Comparison of ENCODE assay signal across 12 cellular contexts in genomic region chr6:134171517-134171916, GRCh38.
DNase-seq lines count a peak whose midpoint lies in the region; ATAC-seq and TF ChIP-seq lines count a peak whose summit lies in the region.
"Had no signal": no experiment of that assay in that cellular context is flagged by ENCODE, and none has a peak within 500 bp of the region (broad histone marks: within the 10 kb centered on the region; RNA-seq: fewer than 3 reads in every experiment).

No MANE protein-coding gene starts in this region.

- in situ Hi-C loops in mammary epithelial cell (cut with MboI; ENCODE audit: low sequenced_read_pairs in 2 of 2): loop anchor here in 1 of 2 donors (5.0 to 10.0 kb wide), 3 partner anchors 343 to 713 kb away; no protein-coding TSS in a partner anchor

- BruUV-seq in mammary epithelial cell (replicated peaks; lab: Mats Ljungman, UMichigan): no TSS peak

- H4K20me1 ChIP-seq in mammary epithelial cell (ENCODE audit: insufficient read depth, low read length): peaks cover 4% of the 10 kb centered on the region

- H2AFZ ChIP-seq in mammary epithelial cell (ENCODE audit: low read depth, low read length) (no peak overlapping the region), mesenchymal stem cell (ENCODE audit: low read depth, low read length) (no peak overlapping the region)

- H2BK5ac ChIP-seq in mesenchymal stem cell (ENCODE audit: low read depth, low read length, poor library complexity, severe bottlenecking): no peak overlapping the region

- H3K36me3 ChIP-seq in mammary epithelial cell (ENCODE audit: insufficient read depth, low read length) (peaks cover 50% of the 10 kb centered on the region), mesenchymal stem cell (ENCODE audit: control insufficient read depth in 1 of 2, insufficient read depth in 2 of 2, low read depth in 1 of 2, low read length in 2 of 2) (peaks cover 28 to 61% of the 10 kb centered on the region in 2 experiments), thyroid gland (peaks cover 62 to 63% of the 10 kb centered on the region in 2 donors)
- peaks cover 33% of the 10 kb centered on the region for H3K36me3 ChIP-seq in CD8-positive, alpha-beta memory T cell (ENCODE audit: insufficient read depth, low read length)

- DNase-seq in activated naive CD4-positive, alpha-beta T cell (lab: John Stamatoyannopoulos, UW): no peak
- peak; percentile 41 for DNase-seq in mammary epithelial cell
- DNase-seq in mesenchymal stem cell: no peak
- no peak for DNase-seq in thyroid gland
- no peak for DNase-seq in amniotic stem cell (lab: John Stamatoyannopoulos, UW)
- no peak for DNase-seq in CD8-positive, alpha-beta memory T cell
- DNase-seq: activated CD8-positive, alpha-beta memory T cell treated with anti-CD3 and anti-CD28 coated beads for 24 hours; stimulated activated naive CD4-positive, alpha-beta T cell had no signal

- POLR2A ChIA-PET in CD8-positive, alpha-beta memory T cell (lab: Charles Lee): no interaction called here

- H3K4ac ChIP-seq in mesenchymal stem cell (ENCODE audit: low read depth in 1 of 2, low read length in 2 of 2): no peak overlapping the region

- TF ChIP-seq POLR2A in thyroid gland (IDR thresholded peaks at IDR 0.05): no peak

- peak overlapping the region in 1 of 2 experiments; percentile 9 for H3K14ac ChIP-seq in mesenchymal stem cell (ENCODE audit: low read length in 2 of 2)

- no peaks in the 10 kb centered on the region for H3K27me3 ChIP-seq in mammary epithelial cell (ENCODE audit: insufficient read depth, low read length)
- H3K27me3 ChIP-seq in mesenchymal stem cell (ENCODE audit: control insufficient read depth in 1 of 2, insufficient read depth in 1 of 2, low read length in 2 of 2): no peaks in the 10 kb centered on the region
- no peaks in the 10 kb centered on the region for H3K27me3 ChIP-seq in thyroid gland
- no peaks in the 10 kb centered on the region for H3K27me3 ChIP-seq in CD8-positive, alpha-beta memory T cell (ENCODE audit: insufficient read depth, low read length, poor library complexity, severe bottlenecking)
- H3K27me3 ChIP-seq: gastroesophageal sphincter had no signal

- H3K27ac Mint-ChIP-seq in activated naive CD4-positive, alpha-beta T cell treated with anti-CD3 and anti-CD28 coated beads, Interleukin-2, amount 50 U/mL, for 24 hours: no peak overlapping the region
- H3K27ac Mint-ChIP-seq in CD8-positive, alpha-beta memory T cell: peak overlapping the region in 2 of 8 donors; percentile 26 to 33

- dilution Hi-C loops in mammary epithelial cell (cut with HindIII; ENCODE audit: low sequenced_read_pairs): loop anchor here (25.0 kb wide), 1 partner anchor 366 kb away; no protein-coding TSS in a partner anchor

- no peak overlapping the region for H2BK15ac ChIP-seq in mesenchymal stem cell (ENCODE audit: low read depth, poor library complexity, severe bottlenecking)

- no peak for TF ChIP-seq CTCF in mammary epithelial cell (conservative IDR thresholded peaks at IDR 0.05 in 1 of 2, IDR thresholded peaks at IDR 0.05 in 1 of 2; ENCODE audit: extremely low read depth in 1 of 2, insufficient read depth in 1 of 2, low read depth in 1 of 2, low read length in 2 of 2)
- TF ChIP-seq CTCF in thyroid gland (IDR thresholded peaks at IDR 0.05): no peak

- peaks cover 55% of the 10 kb centered on the region for H3K4me1 Mint-ChIP-seq in activated naive CD4-positive, alpha-beta T cell treated with anti-CD3 and anti-CD28 coated beads, Interleukin-2, amount 50 U/mL, for 24 hours
- H3K4me1 Mint-ChIP-seq in CD8-positive, alpha-beta memory T cell: peaks cover 39 to 53% (median 50%) of the 10 kb centered on the region in 3 donors

- no peak overlapping the region for H4K91ac ChIP-seq in mesenchymal stem cell (ENCODE audit: low read length)

- WGBS in mammary epithelial cell (ENCODE audit: low coverage, missing lambda C conversion rate): 15% methylated on average over 5 of the region's 5 CpGs
- WGBS in mesenchymal stem cell: over 99% methylated on average over 5 of the region's 5 CpGs
- 81 to 90% methylated on average over 5 of the region's 5 CpGs for WGBS in thyroid gland, 2 donors

- CTCF ChIA-PET in mammary epithelial cell (lab: Charles Lee; ENCODE audit: low non-redundant PET): no interaction called here
- CTCF ChIA-PET in CD8-positive, alpha-beta memory T cell (lab: Charles Lee): interaction anchor here (3.6 kb wide), 1 partner anchor 470 kb away, joined by 31 read pairs; no protein-coding TSS in a partner anchor

- no peak for ATAC-seq in GM21786 (IDR thresholded peaks at IDR 0.05; ENCODE audit: unreplicated experiment)
- ATAC-seq: gastroesophageal sphincter had no signal

- H3K79me2 ChIP-seq in mammary epithelial cell (ENCODE audit: insufficient read depth, low read length): peaks cover 52% of the 10 kb centered on the region

- H3K18ac ChIP-seq in mesenchymal stem cell (ENCODE audit: low read depth in 1 of 2, low read length in 2 of 2): no peak overlapping the region

- H3K4me3 Mint-ChIP-seq in activated naive CD4-positive, alpha-beta T cell treated with anti-CD3 and anti-CD28 coated beads, Interleukin-2, amount 50 U/mL, for 24 hours: peak overlapping the region; percentile 96
- peak overlapping the region in 1 of 7 donors; percentile 12 for H3K4me3 Mint-ChIP-seq in CD8-positive, alpha-beta memory T cell

- H3K4me2 ChIP-seq in mammary epithelial cell (ENCODE audit: insufficient read depth, low read depth, low read length): peak overlapping the region; percentile 85
- H3K4me2 ChIP-seq in mesenchymal stem cell (ENCODE audit: low read length, poor library complexity, severe bottlenecking): peak overlapping the region; percentile 75

- no peaks in the 10 kb centered on the region for H3K27me3 Mint-ChIP-seq in activated naive CD4-positive, alpha-beta T cell treated with anti-CD3 and anti-CD28 coated beads, Interleukin-2, amount 50 U/mL, for 24 hours
- no peaks in the 10 kb centered on the region for H3K27me3 Mint-ChIP-seq in CD8-positive, alpha-beta memory T cell

- H3K23ac ChIP-seq in mesenchymal stem cell (ENCODE audit: low read length in 2 of 2): no peak overlapping the region

- no peak overlapping the region for H2BK120ac ChIP-seq in mesenchymal stem cell (ENCODE audit: low read depth, low read length)

- H3K27ac ChIP-seq in mammary epithelial cell (ENCODE audit: insufficient read depth, low read depth, low read length): peak overlapping the region; percentile 94
- H3K27ac ChIP-seq in mesenchymal stem cell (ENCODE audit: low read length, poor library complexity, severe bottlenecking): peak overlapping the region; percentile 69
- peak overlapping the region; percentile 11 to 100 (median 70) for H3K27ac ChIP-seq in thyroid gland
- H3K27ac ChIP-seq in CD8-positive, alpha-beta memory T cell (ENCODE audit: low read depth, low read length): no peak overlapping the region
- H3K27ac ChIP-seq: gastroesophageal sphincter had no signal

- intact Hi-C loops in mammary epithelial cell (cut with micrococcal nuclease): loop anchor here (10.0 kb wide), 1 partner anchor 173 kb away; no protein-coding TSS in a partner anchor
- intact Hi-C loops in thyroid gland (cut with DNase I): loop anchor here (5.0 kb wide), 2 partner anchors 471 to 651 kb away; no protein-coding TSS in a partner anchor

- peaks cover 29% of the 10 kb centered on the region for H3K36me3 Mint-ChIP-seq in activated naive CD4-positive, alpha-beta T cell treated with anti-CD3 and anti-CD28 coated beads, Interleukin-2, amount 50 U/mL, for 24 hours
- H3K36me3 Mint-ChIP-seq in CD8-positive, alpha-beta memory T cell: peaks cover 17 to 62% (median 23%) of the 10 kb centered on the region in 3 donors

- H3K9me3 ChIP-seq in mammary epithelial cell (replicated peaks; ENCODE audit: insufficient read depth, low read length) (no peaks in the 10 kb centered on the region), mesenchymal stem cell (ENCODE audit: control insufficient read depth, low read length) (no peaks in the 10 kb centered on the region), thyroid gland (no peaks in the 10 kb centered on the region)
- no peaks in the 10 kb centered on the region for H3K9me3 ChIP-seq in CD8-positive, alpha-beta memory T cell (ENCODE audit: low read length)
- H3K9me3 ChIP-seq: gastroesophageal sphincter had no signal

- H3K4me1 ChIP-seq in mammary epithelial cell (ENCODE audit: insufficient read depth, low read length) (peaks cover 30% of the 10 kb centered on the region), mesenchymal stem cell (ENCODE audit: control insufficient read depth, insufficient read depth, low read depth, low read length) (peaks cover 17% of the 10 kb centered on the region), thyroid gland (peaks cover 37 to 38% of the 10 kb centered on the region in 2 donors)
- peaks cover 28% of the 10 kb centered on the region for H3K4me1 ChIP-seq in CD8-positive, alpha-beta memory T cell (ENCODE audit: insufficient read depth, low read length)

- H3K9me3 Mint-ChIP-seq in activated naive CD4-positive, alpha-beta T cell treated with anti-CD3 and anti-CD28 coated beads, Interleukin-2, amount 50 U/mL, for 24 hours: no peaks in the 10 kb centered on the region
- H3K9me3 Mint-ChIP-seq in CD8-positive, alpha-beta memory T cell: no peaks in the 10 kb centered on the region
- H3K9me3 Mint-ChIP-seq: IgD-negative memory B cell had no signal

- H3K9ac ChIP-seq in mammary epithelial cell (ENCODE audit: insufficient read depth, low read length): peak overlapping the region; percentile 99
- peak overlapping the region; percentile 97 for H3K9ac ChIP-seq in mesenchymal stem cell (ENCODE audit: low read length)

- H3K4me3 ChIP-seq in mammary epithelial cell (replicated peaks in 1 of 3; ENCODE audit: insufficient read depth in 1 of 3, low read depth in 2 of 3, low read length in 3 of 3) (peak overlapping the region; percentile 52 to 99 (median 97)), mesenchymal stem cell (ENCODE audit: insufficient read depth in 1 of 2, low read depth in 1 of 2, low read length in 2 of 2) (peak overlapping the region; percentile 41 to 90), thyroid gland (replicated peaks in 1 of 3) (peak overlapping the region in 1 of 3 donors; percentile 21)
- H3K4me3 ChIP-seq in CD8-positive, alpha-beta memory T cell (ENCODE audit: low read length): no peak overlapping the region

- peak overlapping the region; percentile 5 for H2AK5ac ChIP-seq in mesenchymal stem cell (ENCODE audit: low read length, severe bottlenecking)

- no peak overlapping the region for H2BK12ac ChIP-seq in mesenchymal stem cell (ENCODE audit: low read length in 2 of 2)

- peaks cover 3% of the 10 kb centered on the region for H3K79me1 ChIP-seq in mesenchymal stem cell (replicated peaks; ENCODE audit: low read length, poor library complexity, severe bottlenecking)

- no peak overlapping the region for H4K8ac ChIP-seq in mesenchymal stem cell (ENCODE audit: low read length)
